Comparison of ENCODE assay signal across 1 cellular context in the genomic region with DNA sequence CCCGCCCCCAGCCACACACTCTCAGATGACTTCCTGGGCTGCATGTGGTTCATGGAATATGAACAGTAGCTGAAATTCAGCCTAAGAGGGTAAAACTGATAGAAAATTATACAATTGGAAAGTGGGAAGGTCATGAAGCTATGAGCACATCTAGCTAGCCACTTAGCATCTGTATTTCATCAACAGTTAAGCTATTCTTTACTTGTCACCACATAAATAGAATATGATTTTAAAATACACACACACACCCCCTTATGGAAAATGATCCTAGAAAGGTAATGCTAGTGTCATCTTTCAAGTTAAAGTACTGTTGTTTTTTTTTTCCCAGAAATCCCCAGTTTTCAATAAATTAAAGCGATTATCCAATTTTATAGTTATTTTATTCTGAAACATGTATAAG.
TF ChIP-seq lines count a peak whose summit lies in the region.

No MANE protein-coding gene starts in this region.

TF ChIP-seq in A549, 52 proteins besides CTCF, POLR2A, EP300 and RAD21 (continued from another document):
- no peak for TF ChIP-seq CBX2 (IDR thresholded peaks at IDR 0.05; ENCODE audit: borderline replicate concordance, low read depth)
- TF ChIP-seq, protein P1, sequence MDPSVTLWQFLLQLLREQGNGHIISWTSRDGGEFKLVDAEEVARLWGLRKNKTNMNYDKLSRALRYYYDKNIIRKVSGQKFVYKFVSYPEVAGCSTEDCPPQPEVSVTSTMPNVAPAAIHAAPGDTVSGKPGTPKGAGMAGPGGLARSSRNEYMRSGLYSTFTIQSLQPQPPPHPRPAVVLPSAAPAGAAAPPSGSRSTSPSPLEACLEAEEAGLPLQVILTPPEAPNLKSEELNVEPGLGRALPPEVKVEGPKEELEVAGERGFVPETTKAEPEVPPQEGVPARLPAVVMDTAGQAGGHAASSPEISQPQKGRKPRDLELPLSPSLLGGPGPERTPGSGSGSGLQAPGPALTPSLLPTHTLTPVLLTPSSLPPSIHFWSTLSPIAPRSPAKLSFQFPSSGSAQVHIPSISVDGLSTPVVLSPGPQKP (IDR thresholded peaks at IDR 0.05; ENCODE audit: low read depth, low read length) = no peak
- TF ChIP-seq FOSL2 (IDR thresholded peaks at IDR 0.05) = no peak
- no peak for TF ChIP-seq FOSL2 (CRISPR knock-in tag; IDR thresholded peaks at IDR 0.05)
- no peak for TF ChIP-seq ZSCAN20 (CRISPR knock-in tag; IDR thresholded peaks at IDR 0.05)
